Comparison of ENCODE assay signal across 9 cellular contexts in the genomic region with DNA sequence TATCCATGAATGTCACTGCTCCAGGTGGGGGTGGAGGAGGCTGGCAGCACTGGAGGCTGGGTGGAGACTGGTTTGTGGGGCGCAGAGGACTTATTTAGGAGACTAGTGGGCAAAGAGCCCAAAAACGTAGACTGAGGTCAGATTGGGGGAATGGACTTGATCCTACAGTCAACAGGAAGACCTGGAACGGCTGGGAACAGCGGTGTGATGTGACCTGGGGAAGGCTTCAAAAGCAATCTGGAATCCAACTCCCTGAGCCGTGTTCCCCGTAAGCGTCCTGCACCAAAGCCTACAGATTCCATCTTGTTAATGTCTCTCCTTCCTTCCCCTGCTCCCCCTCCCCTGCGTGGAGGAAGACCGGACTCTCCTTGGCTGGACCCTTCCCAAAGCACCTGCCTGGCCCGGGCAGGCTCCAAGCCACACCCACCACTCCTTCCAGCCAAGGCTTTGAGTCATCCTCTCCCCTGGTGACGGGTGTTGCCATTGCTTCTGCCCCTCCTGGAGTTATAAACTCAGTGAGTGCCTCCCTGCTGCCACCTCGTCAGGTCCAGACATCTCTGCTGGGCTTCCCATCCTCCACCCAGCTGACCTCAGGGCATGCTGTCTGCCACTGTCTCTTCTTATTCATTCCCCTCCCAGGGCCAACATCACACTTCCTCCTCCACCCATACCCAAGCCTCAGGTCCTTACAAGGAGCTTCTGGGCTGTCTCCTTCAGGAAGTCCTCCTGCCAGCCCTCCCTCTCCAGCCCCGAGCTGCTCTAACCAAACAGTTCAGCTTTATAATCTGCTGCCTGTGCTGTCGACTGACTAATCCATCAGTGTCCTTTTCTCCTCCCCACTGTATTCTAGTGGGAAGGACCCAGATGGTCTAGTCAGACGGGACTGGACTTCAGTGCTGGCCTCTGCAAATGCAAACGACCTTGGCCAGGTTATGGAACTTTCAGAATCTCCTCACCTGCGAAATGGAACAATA. TPM values are rescaled to one million over a fixed set of nuclear protein-coding genes. Genes with fewer than 3 reads are reported as not detected.
DNase-seq lines count a peak whose midpoint lies in the region; ATAC-seq and TF ChIP-seq lines count a peak whose summit lies in the region.
"Had no signal": no experiment of that assay in that cellular context is flagged by ENCODE, and none has a peak within 500 bp of the region (broad histone marks: within the 10 kb centered on the region; RNA-seq: fewer than 3 reads in every experiment).

No MANE protein-coding gene starts in this region.

- no peaks in the 10 kb centered on the region for H3K36me3 ChIP-seq in GM23248 (ENCODE audit: low read depth)
- peaks cover 10% of the 10 kb centered on the region for H3K36me3 ChIP-seq in OCI-LY1 (ENCODE audit: insufficient read depth, low read length)
- H3K36me3 ChIP-seq in neuronal stem cell (replicated peaks in 1 of 2; ENCODE audit: control insufficient read depth in 2 of 2, insufficient read depth in 2 of 2, low read length in 2 of 2) = peaks cover 3% of the 10 kb centered on the region in 2 donors
- H3K36me3 ChIP-seq: neutrophil had no signal

- H3K18ac ChIP-seq in neuronal stem cell (ENCODE audit: low read length) = peak overlapping the region; percentile 45

- peak overlapping the region; percentile 96 for H2BK15ac ChIP-seq in neuronal stem cell (ENCODE audit: low read length)

- H3K9ac ChIP-seq in GM23248 (peak overlapping the region; percentile 27; the same call in 1 of the 2 replicates), OCI-LY1 (ENCODE audit: low read length) (no peak overlapping the region), neuronal stem cell (ENCODE audit: low read depth, low read length, poor library complexity) (no peak overlapping the region)

- H4K20me1 ChIP-seq in GM23248 (ENCODE audit: insufficient read depth) (0 out of 2 replicates have a peak, but pooled peaks cover 5% of the 10 kb centered on the region), OCI-LY1 (ENCODE audit: insufficient read depth, low read length) (no peaks in the 10 kb centered on the region)

- no peaks in the 10 kb centered on the region for H3K9me2 ChIP-seq in GM23248 (ENCODE audit: insufficient read depth)
- H3K9me2 ChIP-seq in OCI-LY1 (ENCODE audit: low read depth, low read length) = no peaks in the 10 kb centered on the region

- H3K27me3 ChIP-seq in GM23248 (replicated peaks; ENCODE audit: insufficient read depth) (no peaks in the 10 kb centered on the region), OCI-LY1 (ENCODE audit: insufficient read depth, low read length) (no peaks in the 10 kb centered on the region), foreskin keratinocyte (no peaks in the 10 kb centered on the region), neuronal stem cell (ENCODE audit: control insufficient read depth in 3 of 3, insufficient read depth in 3 of 3, low read depth in 1 of 3, low read length in 3 of 3) (peaks cover 0 to 20% (median 4%) of the 10 kb centered on the region in 3 experiments)

- H3K27ac Mint-ChIP-seq in activated T-helper 17 cell treated with anti-CD3 and anti-CD28 coated beads, Interleukin-2, amount 50 U/mL, for 72 hours = peak overlapping the region; percentile 15

- in situ Hi-C loops in GM23248 (cut with MboI) = no loop called here

- H3K79me1 ChIP-seq in neuronal stem cell (ENCODE audit: low read depth, low read length) = peaks cover 6% of the 10 kb centered on the region

- TF ChIP-seq CTCF in OCI-LY1 (IDR thresholded peaks at IDR 0.05; ENCODE audit: low read length) (no peak), foreskin keratinocyte (conservative IDR thresholded peaks at IDR 0.05) (peak; percentile 34)

- no peak overlapping the region for H4K8ac ChIP-seq in neuronal stem cell (ENCODE audit: low read depth, low read length)

- H3K4me1 Mint-ChIP-seq in activated T-helper 17 cell treated with anti-CD3 and anti-CD28 coated beads, Interleukin-2, amount 50 U/mL, for 72 hours = peaks cover 18% of the 10 kb centered on the region

- H3K14ac ChIP-seq in neuronal stem cell (ENCODE audit: low read length) = no peak overlapping the region

- ATAC-seq in activated T-helper 17 cell treated with anti-CD3 and anti-CD28 coated beads, Interleukin-2, amount 50 U/mL, for 72 hours (replicated peaks) = peak; percentile 45
- ATAC-seq in foreskin keratinocyte = peak; percentile 79
- no peak for ATAC-seq in HG03520 (IDR thresholded peaks at IDR 0.05; ENCODE audit: unreplicated experiment)
- ATAC-seq in HG03159 (IDR thresholded peaks at IDR 0.05; ENCODE audit: unreplicated experiment) = no peak

- no peaks in the 10 kb centered on the region for H3K9me3 ChIP-seq in GM23248 (ENCODE audit: low read depth)
- no peaks in the 10 kb centered on the region for H3K9me3 ChIP-seq in OCI-LY1 (ENCODE audit: low read length)
- H3K9me3 ChIP-seq in neuronal stem cell (replicated peaks in 1 of 2; ENCODE audit: control insufficient read depth in 2 of 2, insufficient read depth in 1 of 2, low read depth in 1 of 2, low read length in 2 of 2) = no peaks in the 10 kb centered on the region
- H3K9me3 ChIP-seq: neutrophil had no signal

- peak overlapping the region; percentile 41 for H3K4me2 ChIP-seq in GM23248 (ENCODE audit: unreplicated experiment)
- H3K4me2 ChIP-seq in OCI-LY1 (ENCODE audit: low read length) = peak overlapping the region; percentile 76
- no peak overlapping the region for H3K4me2 ChIP-seq in neuronal stem cell (ENCODE audit: insufficient read depth, low read length, poor library complexity, severe bottlenecking)

- H4K91ac ChIP-seq in neuronal stem cell (ENCODE audit: low read depth, low read length, poor library complexity) = no peak overlapping the region

- no peak overlapping the region for H2BK12ac ChIP-seq in neuronal stem cell (ENCODE audit: low read length)

- H3K4me3 ChIP-seq in GM23248 (peak overlapping the region; percentile 70), OCI-LY1 (ENCODE audit: low read depth, low read length, poor library complexity, severe bottlenecking) (no peak overlapping the region), neuronal stem cell (ENCODE audit: low read length in 2 of 2) (no peak overlapping the region)

- H3K36me3 Mint-ChIP-seq in activated T-helper 17 cell treated with anti-CD3 and anti-CD28 coated beads, Interleukin-2, amount 50 U/mL, for 72 hours (ENCODE audit: low read depth) = peaks cover 15% of the 10 kb centered on the region

- H3F3A ChIP-seq in GM23248 (ENCODE audit: insufficient read depth) (peaks cover 35% of the 10 kb centered on the region), OCI-LY1 (ENCODE audit: insufficient read depth, low read length) (0 out of 2 replicates have a peak, but pooled peaks cover 9% of the 10 kb centered on the region)

- peak overlapping the region; percentile 60 for H3K4me3 Mint-ChIP-seq in activated T-helper 17 cell treated with anti-CD3 and anti-CD28 coated beads, Interleukin-2, amount 50 U/mL, for 72 hours

- WGBS in GM23248 (ENCODE audit: low coverage in 1 of 2, low lambda C conversion rate in 2 of 2, missing lambda C conversion rate in 2 of 2), 2 experiments = 12% methylated on average over 17 of the region's 17 CpGs
- no CpG with 5 or more reads among the region's 17 CpGs for WGBS in neuronal stem cell (ENCODE audit: extremely low coverage in 2 of 2, insufficient read length in 2 of 2, insufficient replicate concordance in 1 of 2), 2 donors

- peaks cover 40% of the 10 kb centered on the region for H3K4me1 ChIP-seq in GM23248 (ENCODE audit: insufficient read depth)
- H3K4me1 ChIP-seq in OCI-LY1 (ENCODE audit: insufficient read depth, low read length, severe bottlenecking) = peaks cover 41% of the 10 kb centered on the region
- H3K4me1 ChIP-seq in foreskin keratinocyte = peaks cover 29% of the 10 kb centered on the region
- peaks cover 14 to 19% of the 10 kb centered on the region in 2 donors for H3K4me1 ChIP-seq in neuronal stem cell (ENCODE audit: control insufficient read depth in 2 of 2, insufficient read depth in 1 of 2, low read depth in 1 of 2, low read length in 2 of 2)

- no peak overlapping the region for H3K23ac ChIP-seq in neuronal stem cell (ENCODE audit: low read depth, low read length, poor library complexity)

- H2BK5ac ChIP-seq in neuronal stem cell (ENCODE audit: low read length) = peak overlapping the region; percentile 91

- DNase-seq in AG08395 (ENCODE audit: low spot score) (peak; percentile 72), GM23248 (peak; percentile 87), foreskin keratinocyte (peak; percentile 99), neuronal stem cell (ENCODE audit: low spot score) (no peak)

- peaks cover 25% of the 10 kb centered on the region for H3K79me2 ChIP-seq in GM23248 (ENCODE audit: insufficient read depth)
- peaks cover 30% of the 10 kb centered on the region for H3K79me2 ChIP-seq in OCI-LY1 (ENCODE audit: insufficient read depth, low read length)

- H3K27me3 Mint-ChIP-seq in activated T-helper 17 cell treated with anti-CD3 and anti-CD28 coated beads, Interleukin-2, amount 50 U/mL, for 72 hours = no peaks in the 10 kb centered on the region

- H2AFZ ChIP-seq in GM23248 = peak overlapping the region; percentile 51
- H2AFZ ChIP-seq in OCI-LY1 (ENCODE audit: low read length) = no peak overlapping the region
- peak overlapping the region; percentile 99 for H2AFZ ChIP-seq in neuronal stem cell (ENCODE audit: low read length)

- H3K9me3 Mint-ChIP-seq in activated T-helper 17 cell treated with anti-CD3 and anti-CD28 coated beads, Interleukin-2, amount 50 U/mL, for 72 hours = no peaks in the 10 kb centered on the region

- H3K4ac ChIP-seq in neuronal stem cell (ENCODE audit: low read length) = no peak overlapping the region

- H2BK120ac ChIP-seq in neuronal stem cell (ENCODE audit: low read depth, low read length) = no peak overlapping the region

- peak overlapping the region; percentile 65 for H2AK5ac ChIP-seq in neuronal stem cell (ENCODE audit: low read depth, low read length)

- H3K27ac ChIP-seq in GM23248 = peak overlapping the region; percentile 62
- H3K27ac ChIP-seq in OCI-LY1 (ENCODE audit: low read depth, low read length, poor library complexity, severe bottlenecking) = no peak overlapping the region
- H3K27ac ChIP-seq in foreskin keratinocyte = peak overlapping the region; percentile 72
- H3K27ac ChIP-seq in neuronal stem cell (replicated peaks; ENCODE audit: low read length) = no peak overlapping the region
- H3K27ac ChIP-seq: neutrophil had no signal

RNA-seq across cellular contexts. Expression of gene CLSTN1, which starts 1.6 kb away (rescaled TPM):
- total RNA-seq in GM23248 (2014; rRNA removed; shearing (Covaris generic)) = 67.8 and 72.6 TPM in 2 replicates
- polyA plus RNA-seq in GM23248 (2016; fragmentation: Nextera tagmentation; extraction: Ambion mirVana) = 56.8 and 59.7 TPM in 2 replicates
- total RNA-seq in activated T-helper 17 cell treated with anti-CD3 and anti-CD28 coated beads, Interleukin-2, amount 50 U/mL, for 72 hours = 10 to 100 TPM; 41.7 to 55.5 TPM
- total RNA-seq in foreskin keratinocyte = 287 and 346 TPM in 2 replicates
- polyA plus RNA-seq in foreskin keratinocyte = 237 and 287 TPM in 2 replicates
- 114 TPM for polyA plus RNA-seq in neuronal stem cell (2013, experiment 1 of 2)
- 114 TPM for polyA plus RNA-seq in neuronal stem cell (2013, experiment 2 of 2)

Comparison
In these comparisons a context has a peak if more than half of its experiments do, and no peak if none do; other contexts are left out.
1. H3K27ac ChIP-seq: peak in GM23248 (single experiment) and foreskin keratinocyte (single experiment); none in OCI-LY1 (single experiment) and neuronal stem cell (single experiment).
2. ATAC-seq: peak in activated T-helper 17 cell treated with anti-CD3 and anti-CD28 coated beads, Interleukin-2, amount 50 U/mL, for 72 hours (single experiment) and foreskin keratinocyte (single experiment); none in HG03520 (single experiment) and HG03159 (single experiment).